ENCODE assay signal across 19 cellular contexts in the genomic region with DNA sequence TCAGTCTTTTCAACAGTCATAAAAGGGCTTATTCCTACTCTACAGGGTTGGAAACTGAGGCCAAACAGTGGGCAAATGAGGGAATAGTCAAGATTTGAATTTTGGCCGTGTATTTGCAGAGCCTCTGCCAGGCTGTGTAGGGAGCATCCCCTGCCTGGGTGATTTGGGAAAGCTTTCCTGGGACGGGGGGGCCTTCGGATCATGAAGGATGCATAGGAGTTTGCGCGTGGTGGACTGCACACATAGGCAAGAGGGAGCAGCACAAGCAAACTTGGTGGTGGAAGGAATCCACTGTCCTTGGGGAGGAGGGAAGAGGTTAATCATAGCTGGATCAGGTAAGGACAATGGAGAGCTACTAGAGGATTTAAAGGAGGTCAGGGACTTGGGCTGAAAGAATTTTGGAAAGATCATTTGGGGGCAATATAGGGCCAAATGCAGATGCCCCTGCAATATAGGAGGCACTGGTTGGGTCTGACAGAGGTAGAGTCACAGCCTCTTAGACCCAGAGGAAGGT. TPM values are rescaled to one million over a fixed set of nuclear protein-coding genes. Genes with fewer than 3 reads are reported as not detected.
DNase-seq lines count a peak whose midpoint lies in the region; ATAC-seq and TF ChIP-seq lines count a peak whose summit lies in the region.
"Had no signal": no experiment of that assay in that cellular context is flagged by ENCODE, and none has a peak within 500 bp of the region (broad histone marks: within the 10 kb centered on the region; RNA-seq: fewer than 3 reads in every experiment).

No MANE protein-coding gene starts in this region.

- H3K27me3 Mint-ChIP-seq in glutamatergic neuron (ENCODE audit: unreplicated experiment): peaks cover 5% of the 10 kb centered on the region

- peaks cover 14% of the 10 kb centered on the region for H3K4me1 Mint-ChIP-seq in glutamatergic neuron (ENCODE audit: low read depth, unreplicated experiment)

- peaks cover 3% of the 10 kb centered on the region for H3K36me3 ChIP-seq in left ventricle myocardium inferior
- no peaks in the 10 kb centered on the region; the same call in 1 of the 2 replicates for H3K36me3 ChIP-seq in RWPE2 (ENCODE audit: low read depth)
- H3K36me3 ChIP-seq in ovary: no peaks in the 10 kb centered on the region
- H3K36me3 ChIP-seq: breast epithelium, right atrium auricular region had no signal

- peaks cover 74% of the 10 kb centered on the region for H3K4me1 ChIP-seq in left ventricle myocardium inferior
- peaks cover 3% of the 10 kb centered on the region for H3K4me1 ChIP-seq in RWPE2 (ENCODE audit: insufficient read depth, poor library complexity, severe bottlenecking)
- H3K4me1 ChIP-seq in ovary (ENCODE audit: insufficient read depth): peaks cover 11% of the 10 kb centered on the region

- H3K36me3 Mint-ChIP-seq in glutamatergic neuron (ENCODE audit: unreplicated experiment): no peaks in the 10 kb centered on the region

- H3K4me3 ChIP-seq in left ventricle myocardium inferior (peak overlapping the region; percentile 89), RWPE2 (ENCODE audit: severe bottlenecking) (no peak overlapping the region), ovary (no peak overlapping the region)
- H3K4me3 ChIP-seq: breast epithelium, esophagus squamous epithelium, right atrium auricular region had no signal

- no peaks in the 10 kb centered on the region for H3K9me3 Mint-ChIP-seq in glutamatergic neuron (ENCODE audit: unreplicated experiment)
- H3K9me3 Mint-ChIP-seq: nephron progenitor cell had no signal

- no peaks in the 10 kb centered on the region for H3K27me3 ChIP-seq in left ventricle myocardium inferior (ENCODE audit: low read depth)
- no peaks in the 10 kb centered on the region for H3K27me3 ChIP-seq in RWPE2 (ENCODE audit: insufficient read depth, poor library complexity, severe bottlenecking)
- no peaks in the 10 kb centered on the region for H3K27me3 ChIP-seq in ovary
- H3K27me3 ChIP-seq: breast epithelium, dorsolateral prefrontal cortex, right atrium auricular region had no signal

- no peak overlapping the region for H3K27ac ChIP-seq in left ventricle myocardium inferior (replicated peaks)
- H3K27ac ChIP-seq in RWPE2 (ENCODE audit: poor library complexity, severe bottlenecking): no peak overlapping the region
- H3K27ac ChIP-seq in ovary: no peak overlapping the region
- H3K27ac ChIP-seq: breast epithelium, esophagus squamous epithelium, right atrium auricular region had no signal

- TF ChIP-seq POLR2A in ovary (IDR thresholded peaks at IDR 0.05): no peak

- no peak for TF ChIP-seq EP300 in ovary (IDR thresholded peaks at IDR 0.05)

- no peak for ATAC-seq in RWPE2 (ENCODE audit: low read depth)
- no peak for ATAC-seq in omental fat pad (ENCODE audit: low FRiP score)

- H3K27ac Mint-ChIP-seq in glutamatergic neuron (ENCODE audit: unreplicated experiment): peak overlapping the region; percentile 55
- H3K27ac Mint-ChIP-seq: nephron progenitor cell had no signal

- H3K9me3 ChIP-seq in left ventricle myocardium inferior (replicated peaks): no peaks in the 10 kb centered on the region
- H3K9me3 ChIP-seq in RWPE2 (ENCODE audit: severe bottlenecking): no peaks in the 10 kb centered on the region
- H3K9me3 ChIP-seq in ovary: no peaks in the 10 kb centered on the region
- H3K9me3 ChIP-seq: breast epithelium, esophagus squamous epithelium, right atrium auricular region had no signal

- H3K4me3 Mint-ChIP-seq in glutamatergic neuron (ENCODE audit: unreplicated experiment): no peak overlapping the region

- intact Hi-C loops in left ventricle myocardium inferior (cut with micrococcal nuclease) (no loop called here), cardiac septum (cut with DNase I) (no loop called here), ovary (cut with DNase I) (no loop called here)

- TF ChIP-seq CTCF in left ventricle myocardium inferior (IDR thresholded peaks at IDR 0.05; ENCODE audit: borderline replicate concordance): no peak
- TF ChIP-seq CTCF in RWPE2 (IDR thresholded peaks at IDR 0.05; ENCODE audit: poor library complexity, severe bottlenecking): no peak
- no peak for TF ChIP-seq CTCF in glutamatergic neuron (IDR thresholded peaks at IDR 0.05; ENCODE audit: partially characterized antibody, unreplicated experiment)
- TF ChIP-seq CTCF in ovary (IDR thresholded peaks at IDR 0.05): no peak
- TF ChIP-seq CTCF in omental fat pad (IDR thresholded peaks at IDR 0.05): no peak

- 89 to 93% (median 90%) methylated on average over 5 of the region's 5 CpGs for WGBS in ovary, 3 donors

- DNase-seq in left ventricle myocardium inferior (no peak), cardiac septum (ENCODE audit: low spot score) (no peak), RWPE2 (ENCODE audit: low spot score) (peak; percentile 37), glutamatergic neuron (no peak), ovary (no peak), COLO829 (ENCODE audit: low spot score) (no peak), CD1c-positive myeloid dendritic cell (ENCODE audit: extremely low spot score) (no peak), omental fat pad (ENCODE audit: low spot score) (no peak)
- DNase-seq: activated naive CD4-positive, alpha-beta T cell; dorsolateral prefrontal cortex; esophagus squamous epithelium; MM.1S; NCI-H2029 treated with DMSO at 0.1 percent for 48 hours; NCI-H524 treated with DMSO at 0.1 percent for 48 hours; nephron progenitor cell had no signal

RNA-seq across cellular contexts. Expression of a gene that starts 2.5 kb away (rescaled TPM):
- 23.5 TPM for total RNA-seq in left ventricle myocardium inferior
- total RNA-seq in cardiac septum: 23.5 TPM
- total RNA-seq in glutamatergic neuron (ENCODE audit: unreplicated experiment): 59.5 TPM
- 10 to 100 TPM; 40.7 to 78.7 (median 71.8) TPM for total RNA-seq in ovary
- polyA plus RNA-seq in ovary: 100 to 1,000 TPM in 1 of 2 donors, 10 to 100 TPM in 1; 43.3 to 178 TPM
- 10 to 100 TPM; 55.0 to 78.0 (median 68.2) TPM for total RNA-seq in omental fat pad

RNA-seq across cellular contexts. Expression of a gene that starts 35.2 kb away (rescaled TPM):
- total RNA-seq in left ventricle myocardium inferior: 15.7 TPM
- 23.3 TPM for total RNA-seq in cardiac septum
- total RNA-seq in glutamatergic neuron (ENCODE audit: unreplicated experiment): 46.3 TPM
- total RNA-seq in ovary: 10 to 100 TPM; 15.6 to 44.1 (median 31.4) TPM
- 10 to 100 TPM; 16.8 to 30.7 TPM for polyA plus RNA-seq in ovary
- total RNA-seq in omental fat pad: 10 to 100 TPM; 24.0 to 34.0 (median 27.7) TPM

RNA-seq across cellular contexts. Expression of a gene that starts 35.3 kb away (rescaled TPM):
- total RNA-seq in left ventricle myocardium inferior (9.4 TPM), cardiac septum (12.8 TPM), glutamatergic neuron (ENCODE audit: unreplicated experiment) (41.6 TPM), ovary (10 to 100 TPM; 32.9 to 58.0 (median 39.1) TPM), omental fat pad (10 to 100 TPM; 21.5 to 46.7 (median 33.3) TPM)
- 10 to 100 TPM in 1 of 2 donors, 1 to 10 TPM in 1; 6.0 to 44.0 TPM for polyA plus RNA-seq in ovary

RNA-seq across cellular contexts. Expression of a gene that starts 59.6 kb away (rescaled TPM):
- total RNA-seq in left ventricle myocardium inferior (not detected), cardiac septum (not detected), glutamatergic neuron (ENCODE audit: unreplicated experiment) (not detected), ovary (not detected), omental fat pad (not detected)
- not detected for polyA plus RNA-seq in ovary
- total RNA-seq: dorsolateral prefrontal cortex, esophagus squamous epithelium, lung microvascular endothelial cell, right atrium auricular region, SK-MEL-5 had no signal
